8 cellular contexts compared by ENCODE assay signal in the genomic region with DNA sequence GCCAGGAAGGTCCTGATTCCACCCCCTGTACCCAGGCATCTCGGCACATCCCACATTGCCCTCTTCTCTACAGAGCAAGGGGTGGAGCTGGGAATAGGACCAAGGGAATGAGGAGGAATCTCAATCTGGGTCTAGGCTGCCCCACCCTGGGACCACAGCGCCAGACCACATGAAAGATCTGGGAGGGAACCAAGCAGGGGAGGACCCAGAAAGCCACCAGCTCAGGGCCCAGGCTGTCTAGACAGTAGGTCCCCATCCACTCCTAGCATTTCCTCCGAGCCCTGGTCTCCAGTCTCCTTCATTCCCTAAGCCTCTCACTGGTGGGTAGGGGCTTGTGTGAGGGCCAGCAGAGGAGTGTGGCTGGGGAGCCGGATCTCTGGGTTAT. TPM values are rescaled to one million over a fixed set of nuclear protein-coding genes. Genes with fewer than 3 reads are reported as not detected.
DNase-seq lines count a peak whose midpoint lies in the region; ATAC-seq and TF ChIP-seq lines count a peak whose summit lies in the region.

No MANE protein-coding gene starts in this region.

- no peak for ATAC-seq in naive thymus-derived CD8-positive, alpha-beta T cell

- peaks cover 7 to 28% (median 20%) of the 10 kb centered on the region in 5 donors for H3K27me3 Mint-ChIP-seq in naive thymus-derived CD8-positive, alpha-beta T cell
- H3K27me3 Mint-ChIP-seq in activated CD4-positive, alpha-beta T cell treated with anti-CD3 and anti-CD28 coated beads, Interleukin-2, amount 10 ng/mL, durations not matched to agents 7 days and 5 days: peaks cover 16% of the 10 kb centered on the region

- peak overlapping the region; percentile 58; the same call in 1 of the 2 replicates for H3K9ac ChIP-seq in HUES64 (ENCODE audit: low read depth, low read length)
- peak overlapping the region; percentile 16 to 38 for H3K9ac ChIP-seq in colonic mucosa (ENCODE audit: low read depth in 2 of 2, low read length in 2 of 2)
- H3K9ac ChIP-seq in liver (ENCODE audit: low read depth in 1 of 2, low read length in 2 of 2): no peak overlapping the region

- H3K9me3 ChIP-seq in HUES64 (ENCODE audit: insufficient read depth, low read depth, low read length) (no peaks in the 10 kb centered on the region), colonic mucosa (no peaks in the 10 kb centered on the region), liver (ENCODE audit: control insufficient read depth in 4 of 4, low read length in 3 of 4) (no peaks in the 10 kb centered on the region)

- H3K27ac ChIP-seq in HUES64 (ENCODE audit: low read depth, low read length): 0 out of 2 replicates have a peak overlapping the region, but pooled peaks have one; percentile 9
- peak overlapping the region; percentile 55 for H3K27ac ChIP-seq in colonic mucosa
- H3K27ac ChIP-seq in liver (ENCODE audit: low read depth in 1 of 2, low read length in 2 of 2): peak overlapping the region; percentile 80 to 81
- H3K27ac ChIP-seq in temporal lobe (ENCODE audit: low read depth, low read length): peak overlapping the region; percentile 92

- TF ChIP-seq RAD21 in liver (IDR thresholded peaks at IDR 0.05): no peak

- H3K27ac Mint-ChIP-seq in naive thymus-derived CD8-positive, alpha-beta T cell: no peak overlapping the region
- H3K27ac Mint-ChIP-seq in activated CD4-positive, alpha-beta T cell treated with anti-CD3 and anti-CD28 coated beads, Interleukin-2, amount 10 ng/mL, durations not matched to agents 7 days and 5 days: no peak overlapping the region

- no peak overlapping the region for H3K4me3 Mint-ChIP-seq in naive thymus-derived CD8-positive, alpha-beta T cell
- H3K4me3 Mint-ChIP-seq in activated CD4-positive, alpha-beta T cell treated with anti-CD3 and anti-CD28 coated beads, Interleukin-2, amount 10 ng/mL, durations not matched to agents 7 days and 5 days: no peak overlapping the region

- no peak overlapping the region for H3K4me3 ChIP-seq in HUES64 (ENCODE audit: low read length)
- H3K4me3 ChIP-seq in colonic mucosa: no peak overlapping the region
- H3K4me3 ChIP-seq in liver (ENCODE audit: low read depth in 1 of 3, low read length in 3 of 3): no peak overlapping the region

- CTCF ChIA-PET in activated CD4-positive, alpha-beta T cell treated with anti-CD3 and anti-CD28 coated beads, Interleukin-2, amount 10 ng/mL, durations not matched to agents 7 days and 5 days (lab: Charles Lee): interaction anchor here (0.5 to 1.7 kb wide), 9 partner anchors 9 to 483 kb away, joined by 3 to 6 read pairs (median 4); no protein-coding TSS in a partner anchor

- no peaks in the 10 kb centered on the region for H3K36me3 ChIP-seq in HUES64 (ENCODE audit: insufficient read depth, low read length)
- no peaks in the 10 kb centered on the region for H3K36me3 ChIP-seq in colonic mucosa
- H3K36me3 ChIP-seq in liver (ENCODE audit: control insufficient read depth in 4 of 4, insufficient read depth in 3 of 4, low read depth in 1 of 4, low read length in 3 of 4): no peaks in the 10 kb centered on the region

- POLR2A ChIA-PET in naive thymus-derived CD8-positive, alpha-beta T cell (lab: Charles Lee): no interaction called here
- POLR2A ChIA-PET in activated CD4-positive, alpha-beta T cell treated with anti-CD3 and anti-CD28 coated beads, Interleukin-2, amount 10 ng/mL, durations not matched to agents 7 days and 5 days (lab: Charles Lee): no interaction called here

- no peaks in the 10 kb centered on the region for H3K9me3 Mint-ChIP-seq in naive thymus-derived CD8-positive, alpha-beta T cell
- no peaks in the 10 kb centered on the region for H3K9me3 Mint-ChIP-seq in activated CD4-positive, alpha-beta T cell treated with anti-CD3 and anti-CD28 coated beads, Interleukin-2, amount 10 ng/mL, durations not matched to agents 7 days and 5 days

- no peaks in the 10 kb centered on the region for H3K27me3 ChIP-seq in HUES64 (ENCODE audit: insufficient read depth, low read length)
- H3K27me3 ChIP-seq in colonic mucosa: no peaks in the 10 kb centered on the region
- H3K27me3 ChIP-seq in liver (ENCODE audit: control insufficient read depth in 4 of 4, insufficient read depth in 4 of 4, low read length in 3 of 4): peaks cover 0 to 8% (median under 1%) of the 10 kb centered on the region in 4 donors

- no peak for DNase-seq in colonic mucosa
- no peak for DNase-seq in naive thymus-derived CD8-positive, alpha-beta T cell
- DNase-seq in activated CD4-positive, alpha-beta T cell treated with anti-CD3 and anti-CD28 coated beads, Interleukin-2, amount 10 ng/mL, durations not matched to agents 7 days and 5 days: no peak
- no peak for DNase-seq in stimulated activated CD4-positive, alpha-beta T cell treated with anti-CD3 and anti-CD28 coated beads, Interleukin-4, amount 100 ng/mL, for 1 hour
- no peak for DNase-seq in activated CD4-positive, CD25-positive, alpha-beta regulatory T cell treated with anti-CD3 and anti-CD28 coated beads, Interleukin-2, amount 50 U/mL, for 72 hours

- TF ChIP-seq CTCF in colonic mucosa (IDR thresholded peaks at IDR 0.05): no peak
- no peak for TF ChIP-seq CTCF in liver (IDR thresholded peaks at IDR 0.05; ENCODE audit: low read depth, low read length, missing input control)

- 82% methylated on average over 2 of the region's 4 CpGs for WGBS in HUES64
- WGBS in liver: 79% methylated on average over 4 of the region's 4 CpGs

- H3K4me1 Mint-ChIP-seq in naive thymus-derived CD8-positive, alpha-beta T cell: peaks cover 7 to 12% (median 11%) of the 10 kb centered on the region in 4 donors
- H3K4me1 Mint-ChIP-seq in activated CD4-positive, alpha-beta T cell treated with anti-CD3 and anti-CD28 coated beads, Interleukin-2, amount 10 ng/mL, durations not matched to agents 7 days and 5 days: peaks cover 11% of the 10 kb centered on the region

- H3K4me1 ChIP-seq in HUES64 (ENCODE audit: insufficient read depth, low read length) (peaks cover 67% of the 10 kb centered on the region), colonic mucosa (peaks cover 16% of the 10 kb centered on the region), liver (ENCODE audit: control insufficient read depth in 4 of 4, insufficient read depth in 4 of 4, low read length in 3 of 4) (peaks cover 0 to 26% (median 0%) of the 10 kb centered on the region in 4 donors)

- H3K36me3 Mint-ChIP-seq in naive thymus-derived CD8-positive, alpha-beta T cell: peaks cover 0 to 2% (median 0%) of the 10 kb centered on the region in 3 donors
- no peaks in the 10 kb centered on the region for H3K36me3 Mint-ChIP-seq in activated CD4-positive, alpha-beta T cell treated with anti-CD3 and anti-CD28 coated beads, Interleukin-2, amount 10 ng/mL, durations not matched to agents 7 days and 5 days (ENCODE audit: low read depth)

- intact Hi-C loops in colonic mucosa (cut with DNase I): no loop called here

TF ChIP-seq in liver, 16 proteins besides CTCF, POLR2A, EP300 and RAD21:
- TF ChIP-seq NR2F2 (IDR thresholded peaks at IDR 0.05) (no peak), GABPA (IDR thresholded peaks at IDR 0.05 in 1 of 2, conservative IDR thresholded peaks at IDR 0.05 in 1 of 2) (no peak)
- TF ChIP-seq, protein P1, sequence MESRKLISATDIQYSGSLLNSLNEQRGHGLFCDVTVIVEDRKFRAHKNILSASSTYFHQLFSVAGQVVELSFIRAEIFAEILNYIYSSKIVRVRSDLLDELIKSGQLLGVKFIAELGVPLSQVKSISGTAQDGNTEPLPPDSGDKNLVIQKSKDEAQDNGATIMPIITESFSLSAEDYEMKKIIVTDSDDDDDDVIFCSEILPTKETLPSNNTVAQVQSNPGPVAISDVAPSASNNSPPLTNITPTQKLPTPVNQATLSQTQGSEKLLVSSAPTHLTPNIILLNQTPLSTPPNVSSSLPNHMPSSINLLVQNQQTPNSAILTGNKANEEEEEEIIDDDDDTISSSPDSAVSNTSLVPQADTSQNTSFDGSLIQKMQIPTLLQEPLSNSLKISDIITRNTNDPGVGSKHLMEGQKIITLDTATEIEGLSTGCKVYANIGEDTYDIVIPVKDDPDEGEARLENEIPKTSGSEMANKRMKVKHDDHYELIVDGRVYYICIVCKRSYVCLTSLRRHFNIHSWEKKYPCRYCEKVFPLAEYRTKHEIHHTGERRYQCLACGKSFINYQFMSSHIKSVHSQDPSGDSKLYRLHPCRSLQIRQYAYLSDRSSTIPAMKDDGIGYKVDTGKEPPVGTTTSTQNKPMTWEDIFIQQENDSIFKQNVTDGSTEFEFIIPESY (IDR thresholded peaks at IDR 0.05): no peak
- TF ChIP-seq, protein P2, sequence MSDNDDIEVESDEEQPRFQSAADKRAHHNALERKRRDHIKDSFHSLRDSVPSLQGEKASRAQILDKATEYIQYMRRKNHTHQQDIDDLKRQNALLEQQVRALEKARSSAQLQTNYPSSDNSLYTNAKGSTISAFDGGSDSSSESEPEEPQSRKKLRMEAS (IDR thresholded peaks at IDR 0.05): no peak

RNA-seq across cellular contexts. Expression of gene PHLDB1, which starts 11.6 kb away (rescaled TPM):
- polyA plus RNA-seq in HUES64 (2013, experiment 1 of 2): 51.4 TPM
- 62.6 TPM for polyA plus RNA-seq in HUES64 (2013, experiment 2 of 2)
- 10 to 100 TPM; 60.1 to 88.6 TPM for total RNA-seq in colonic mucosa
- 10 to 100 TPM in 1 of 2 donors, 1 to 10 TPM in 1; 6.8 to 15.4 TPM for total RNA-seq in liver
- polyA plus RNA-seq in liver: 1 to 10 TPM; 4.8 to 5.3 TPM
- total RNA-seq in temporal lobe: 57.0 TPM
- 1 to 10 TPM; 3.0 to 4.1 TPM for total RNA-seq in naive thymus-derived CD8-positive, alpha-beta T cell
- polyA plus RNA-seq in naive thymus-derived CD8-positive, alpha-beta T cell: under 1 TPM in 2 of 3 donors, not detected in 1; 0.07 to 0.46 TPM
- total RNA-seq in activated CD4-positive, alpha-beta T cell treated with anti-CD3 and anti-CD28 coated beads, Interleukin-2, amount 10 ng/mL, durations not matched to agents 7 days and 5 days: under 1 TPM; 0.06 to 0.12 TPM

RNA-seq across cellular contexts. Expression of gene ARCN1, which starts 46.8 kb away (rescaled TPM):
- polyA plus RNA-seq in HUES64 (2013, experiment 1 of 2): 103 TPM
- polyA plus RNA-seq in HUES64 (2013, experiment 2 of 2): 113 TPM
- total RNA-seq in colonic mucosa (100 to 1,000 TPM; 151 to 171 TPM), liver (10 to 100 TPM; 40.1 to 95.4 TPM), temporal lobe (67.9 TPM)
- polyA plus RNA-seq in liver: 10 to 100 TPM; 36.7 to 63.5 TPM
- 100 to 1,000 TPM; 106 to 118 TPM for total RNA-seq in naive thymus-derived CD8-positive, alpha-beta T cell
- 100 to 1,000 TPM; 121 to 138 (median 130) TPM for polyA plus RNA-seq in naive thymus-derived CD8-positive, alpha-beta T cell
- total RNA-seq in activated CD4-positive, alpha-beta T cell treated with anti-CD3 and anti-CD28 coated beads, Interleukin-2, amount 10 ng/mL, durations not matched to agents 7 days and 5 days: 100 to 1,000 TPM; 113 to 128 TPM

RNA-seq across cellular contexts. Expression of gene IFT46, which starts 53.3 kb away (rescaled TPM):
- polyA plus RNA-seq in HUES64 (2013, experiment 1 of 2): 9.0 TPM
- polyA plus RNA-seq in HUES64 (2013, experiment 2 of 2): 13.6 TPM
- total RNA-seq in colonic mucosa (1 to 10 TPM; 9.3 to 9.5 TPM), liver (1 to 10 TPM; 3.9 to 6.4 TPM), temporal lobe (31.7 TPM)
- polyA plus RNA-seq in liver: 1 to 10 TPM; 3.9 to 4.6 TPM
- total RNA-seq in naive thymus-derived CD8-positive, alpha-beta T cell: 10 to 100 TPM; 14.9 to 15.6 TPM
- 1 to 10 TPM; 6.7 to 8.3 (median 6.7) TPM for polyA plus RNA-seq in naive thymus-derived CD8-positive, alpha-beta T cell
- total RNA-seq in activated CD4-positive, alpha-beta T cell treated with anti-CD3 and anti-CD28 coated beads, Interleukin-2, amount 10 ng/mL, durations not matched to agents 7 days and 5 days: 10 to 100 TPM; 12.3 to 13.7 TPM

Comparison
In these comparisons a context has a peak if more than half of its experiments do, and no peak if none do; other contexts are left out.
1. H3K27ac ChIP-seq: peak in every context shown above with its lines; median percentile 92 in temporal lobe; 80 in liver; 55 in colonic mucosa; 9 in HUES64.
2. H3K9ac ChIP-seq: peak in HUES64 (single experiment) and colonic mucosa (2 of 2); none in liver (0 of 2).